ENCODE assay signal across 8 cellular contexts in genomic region chr1:230105754-230106625, GRCh38. TPM values are rescaled to one million over a fixed set of nuclear protein-coding genes. Genes with fewer than 3 reads are reported as not detected.
DNase-seq lines count a peak whose midpoint lies in the region; TF ChIP-seq lines count a peak whose summit lies in the region.

No MANE protein-coding gene starts in this region.

- H3K4me1 ChIP-seq in ascending aorta = peaks cover 14 to 64% of the 10 kb centered on the region in 2 donors
- peaks cover 51% of the 10 kb centered on the region for H3K4me1 ChIP-seq in mesenchymal stem cell (ENCODE audit: control insufficient read depth, insufficient read depth, low read depth, low read length)

- H3K36me3 ChIP-seq in ascending aorta (peaks cover 0 to 1% of the 10 kb centered on the region in 2 donors), mesenchymal stem cell (ENCODE audit: control insufficient read depth in 1 of 2, insufficient read depth in 2 of 2, low read depth in 1 of 2, low read length in 2 of 2) (peaks cover 0 to 3% of the 10 kb centered on the region in 2 experiments)

- H3K23ac ChIP-seq in mesenchymal stem cell (ENCODE audit: low read length in 2 of 2) = no peak overlapping the region

- H2AFZ ChIP-seq in mesenchymal stem cell (ENCODE audit: low read depth, low read length) = no peak overlapping the region

- no peak overlapping the region for H2BK15ac ChIP-seq in mesenchymal stem cell (ENCODE audit: low read depth, poor library complexity, severe bottlenecking)

- H3K27me3 ChIP-seq in ascending aorta (no peaks in the 10 kb centered on the region), mesenchymal stem cell (ENCODE audit: control insufficient read depth in 1 of 2, insufficient read depth in 1 of 2, low read length in 2 of 2) (no peaks in the 10 kb centered on the region)

- TF ChIP-seq CTCF in ascending aorta (IDR thresholded peaks at IDR 0.05) = no peak

- H2AK5ac ChIP-seq in mesenchymal stem cell (ENCODE audit: low read length, severe bottlenecking) = peak overlapping the region; percentile 96

- no peak overlapping the region for H4K91ac ChIP-seq in mesenchymal stem cell (ENCODE audit: low read length)

- H3K4ac ChIP-seq in mesenchymal stem cell (ENCODE audit: low read depth in 1 of 2, low read length in 2 of 2) = no peak overlapping the region

- H3K18ac ChIP-seq in mesenchymal stem cell (ENCODE audit: low read depth in 1 of 2, low read length in 2 of 2) = peak overlapping the region; percentile 10 to 84

- peak overlapping the region; percentile 37 for H3K4me2 ChIP-seq in mesenchymal stem cell (ENCODE audit: low read length, poor library complexity, severe bottlenecking)

- H3K27ac ChIP-seq in ascending aorta (peak overlapping the region; percentile 87 to 90), mesenchymal stem cell (ENCODE audit: low read length, poor library complexity, severe bottlenecking) (peak overlapping the region; percentile 84)

- intact Hi-C loops in ascending aorta (cut with DNase I) = loop anchor here (2.0 kb wide), 2 partner anchors 21 to 109 kb away; no protein-coding TSS in a partner anchor

- peak; percentile 19 to 36 for DNase-seq in activated CD4-positive, alpha-beta T cell treated with anti-CD3 and anti-CD28 coated beads, Interleukin-2, amount 50 U/mL, for 48 hours
- DNase-seq in activated CD4-positive, alpha-beta T cell treated with anti-CD3 and anti-CD28 coated beads for 48 hours = no peak
- peak; percentile 82 for DNase-seq in HT1080 (ENCODE audit: low read depth)
- DNase-seq in ascending aorta (ENCODE audit: low spot score in 2 of 2) = peak in 1 of 2 donors; percentile 78
- peak; percentile 80 for DNase-seq in mesenchymal stem cell
- no peak for DNase-seq in foreskin melanocyte
- no peak for DNase-seq in COR-L47 (lab: John Stamatoyannopoulos, UW)
- no peak for DNase-seq in DMS153 treated with DMSO at 0.1 percent for 48 hours (lab: John Stamatoyannopoulos, UW; ENCODE audit: unreplicated experiment)

- no peak overlapping the region for H4K8ac ChIP-seq in mesenchymal stem cell (ENCODE audit: low read length)

- peaks cover 15% of the 10 kb centered on the region for H3K79me1 ChIP-seq in mesenchymal stem cell (replicated peaks; ENCODE audit: low read length, poor library complexity, severe bottlenecking)

- H3K9me3 ChIP-seq in ascending aorta (no peaks in the 10 kb centered on the region), mesenchymal stem cell (ENCODE audit: control insufficient read depth, low read length) (no peaks in the 10 kb centered on the region)

- H3K4me3 ChIP-seq in ascending aorta (no peak overlapping the region), mesenchymal stem cell (ENCODE audit: insufficient read depth in 1 of 2, low read depth in 1 of 2, low read length in 2 of 2) (peak overlapping the region in 1 of 2 experiments; percentile 52)

- H3K14ac ChIP-seq in mesenchymal stem cell (ENCODE audit: low read length in 2 of 2) = peak overlapping the region in 1 of 2 experiments; percentile 61

- peak overlapping the region; percentile 51 to 95 for H2BK12ac ChIP-seq in mesenchymal stem cell (ENCODE audit: low read length in 2 of 2)

- peak overlapping the region; percentile 76 for H3K9ac ChIP-seq in mesenchymal stem cell (ENCODE audit: low read length)

- 60% methylated on average over 9 of the region's 10 CpGs for WGBS in mesenchymal stem cell

- H2BK5ac ChIP-seq in mesenchymal stem cell (ENCODE audit: low read depth, low read length, poor library complexity, severe bottlenecking) = no peak overlapping the region

- H2BK120ac ChIP-seq in mesenchymal stem cell (ENCODE audit: low read depth, low read length) = no peak overlapping the region

RNA-seq across cellular contexts. Expression of gene GALNT2, which starts 39.0 kb away (rescaled TPM):
- 58.9 and 67.0 TPM in 2 replicates for total RNA-seq in HT1080 (2014; rRNA removed; shearing (Covaris generic))
- polyA plus RNA-seq in HT1080 (2015; cell fraction: cytosol; rRNA removed) = 200 and 219 TPM in 2 replicates
- polyA plus RNA-seq in HT1080 (2015; cell fraction: nucleus; rRNA removed) = 287 and 307 TPM in 2 replicates
- total RNA-seq in ascending aorta = 129 TPM
- polyA plus RNA-seq in mesenchymal stem cell (2013, experiment 1 of 2) = 128 TPM
- polyA plus RNA-seq in mesenchymal stem cell (2013, experiment 2 of 2) = 130 TPM

Comparison
In these comparisons a context has a peak if more than half of its experiments do, and no peak if none do; other contexts are left out.
1. DNase-seq: peak in activated CD4-positive, alpha-beta T cell treated with anti-CD3 and anti-CD28 coated beads, Interleukin-2, amount 50 U/mL, for 48 hours (2 of 2), HT1080 (single experiment) and mesenchymal stem cell (single experiment); none in activated CD4-positive, alpha-beta T cell treated with anti-CD3 and anti-CD28 coated beads for 48 hours (single experiment), foreskin melanocyte (single experiment), COR-L47 (single experiment) and DMS153 treated with DMSO at 0.1 percent for 48 hours (single experiment).